Comparison of ENCODE assay signal across 8 cellular contexts in the genomic region with DNA sequence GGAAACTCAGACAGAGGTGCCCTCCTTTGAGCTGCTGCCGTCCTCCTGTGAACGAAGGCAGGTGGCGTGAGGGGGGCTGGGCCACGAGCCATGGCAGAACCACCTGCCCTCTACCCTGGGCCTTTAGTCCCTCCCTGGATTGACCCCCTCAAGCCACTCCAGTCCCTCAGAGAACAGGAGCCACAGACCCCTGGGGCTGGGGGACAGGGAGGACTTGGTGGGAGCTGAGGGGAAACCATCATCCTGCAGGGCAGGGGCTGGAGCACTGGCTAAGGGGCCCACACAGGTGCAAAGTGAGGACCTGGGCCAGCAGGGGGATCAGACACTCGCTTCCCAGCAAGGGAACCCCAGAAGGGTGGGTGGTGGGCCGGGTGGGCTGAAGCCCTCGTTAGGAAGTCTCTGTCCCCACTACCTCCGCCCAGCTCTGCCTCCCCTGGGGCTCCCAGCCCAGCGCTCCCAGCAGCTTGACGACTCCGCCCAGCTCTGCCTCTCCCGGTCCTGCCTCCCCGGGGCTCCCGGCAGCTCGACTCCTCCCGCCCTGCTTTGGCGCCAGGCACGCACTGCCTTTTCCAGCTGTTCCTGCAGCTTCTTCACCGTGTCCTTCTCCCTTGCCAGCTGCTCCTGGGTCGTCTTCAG. TPM values are rescaled to one million over a fixed set of nuclear protein-coding genes. Genes with fewer than 3 reads are reported as not detected.
A peak's percentile ranks its signal among the peaks of the same experiment; 100 is the strongest.
DNase-seq lines count a peak whose midpoint lies in the region; ATAC-seq and FAIRE-seq lines count a peak whose summit lies in the region.

No MANE protein-coding gene starts in this region.

- intact Hi-C loops in dendritic cell treated with granulocyte-macrophage colony-stimulating factor and Interleukin-4, amounts not matched to agents 40 ng/mL and 50 ng/mL, for 4 days (cut with micrococcal nuclease), result no loop called here

- no peak for FAIRE-seq in RCC 7860 (lab: Jason Lieb, UNC)

- no peak overlapping the region for H3K4me3 Mint-ChIP-seq in dendritic cell treated with granulocyte-macrophage colony-stimulating factor and Interleukin-4, amounts not matched to agents 40 ng/mL and 50 ng/mL, for 4 days

- H3K9me3 Mint-ChIP-seq in dendritic cell treated with granulocyte-macrophage colony-stimulating factor and Interleukin-4, amounts not matched to agents 40 ng/mL and 50 ng/mL, for 4 days, result no peaks in the 10 kb centered on the region

- H3K36me3 Mint-ChIP-seq in dendritic cell treated with granulocyte-macrophage colony-stimulating factor and Interleukin-4, amounts not matched to agents 40 ng/mL and 50 ng/mL, for 4 days (ENCODE audit: low read depth), result peaks cover 73% of the 10 kb centered on the region

- H3K27ac Mint-ChIP-seq in dendritic cell treated with granulocyte-macrophage colony-stimulating factor and Interleukin-4, amounts not matched to agents 40 ng/mL and 50 ng/mL, for 4 days, result peak overlapping the region; percentile 70

- H3K27me3 Mint-ChIP-seq in dendritic cell treated with granulocyte-macrophage colony-stimulating factor and Interleukin-4, amounts not matched to agents 40 ng/mL and 50 ng/mL, for 4 days, result no peaks in the 10 kb centered on the region

- peaks cover 22% of the 10 kb centered on the region for H3K4me1 Mint-ChIP-seq in dendritic cell treated with granulocyte-macrophage colony-stimulating factor and Interleukin-4, amounts not matched to agents 40 ng/mL and 50 ng/mL, for 4 days (ENCODE audit: low read depth)

- ATAC-seq in GM18909 (IDR thresholded peaks at IDR 0.05; ENCODE audit: poor library complexity, unreplicated experiment) (no peak), HG03045 (IDR thresholded peaks at IDR 0.05; ENCODE audit: unreplicated experiment) (no peak)

- DNase-seq in AG08395 (ENCODE audit: low spot score), result peak; percentile 75
- peak; percentile 63 for DNase-seq in HT-29 (ENCODE audit: low spot score)
- peak; percentile 83 for DNase-seq in mucosa of gallbladder (ENCODE audit: low spot score)
- DNase-seq in NOMO-1 treated with DMSO at 0.1 percent for 48 hours (lab: John Stamatoyannopoulos, UW; ENCODE audit: unreplicated experiment), result no peak
- no peak for DNase-seq in RCC 7860 (ENCODE audit: low spot score)

RNA-seq across cellular contexts. Expression of a gene that starts 44.4 kb away (rescaled TPM):
- 91.7 and 98.4 TPM in 2 replicates for total RNA-seq in HT-29 (2014; rRNA removed; shearing (Covaris generic))
- total RNA-seq in mucosa of gallbladder, result 738 TPM

Comparison
In these comparisons a context has a peak if more than half of its experiments do, and no peak if none do; other contexts are left out.
1. DNase-seq: peak in AG08395 (single experiment), HT-29 (single experiment) and mucosa of gallbladder (single experiment); none in NOMO-1 treated with DMSO at 0.1 percent for 48 hours (single experiment) and RCC 7860 (single experiment).